1 cellular context compared by ENCODE assay signal in the genomic region with DNA sequence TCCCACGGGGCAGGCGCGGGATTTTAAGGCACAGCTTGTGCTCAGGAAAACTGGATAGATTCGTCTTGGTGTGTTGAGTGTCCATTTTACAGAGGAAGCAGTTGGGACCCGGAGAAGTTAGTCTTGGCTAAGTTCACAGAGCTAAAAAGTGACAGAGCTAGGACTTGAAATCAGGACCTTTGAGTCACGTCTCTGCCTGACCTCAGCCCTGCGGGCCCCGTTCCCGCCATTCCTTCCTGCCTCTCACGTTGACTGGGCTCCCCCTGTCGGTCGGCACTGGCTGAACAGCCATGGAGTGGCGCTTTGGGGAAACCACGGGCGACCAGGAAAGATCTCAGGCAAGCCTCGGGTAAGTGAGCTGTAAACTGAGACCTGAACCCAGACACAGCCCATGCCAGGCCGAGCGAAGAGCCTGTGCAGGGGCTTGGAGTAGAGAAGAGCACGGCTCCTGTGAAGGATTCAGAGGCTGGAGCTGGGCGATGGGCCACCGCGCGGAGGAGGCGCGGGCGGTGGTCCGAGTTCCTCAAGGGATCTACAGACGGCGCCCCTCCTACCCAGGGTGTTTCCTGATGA.
TF ChIP-seq lines count a peak whose summit lies in the region.

No MANE protein-coding gene starts in this region.

TF ChIP-seq in A549, 52 proteins besides CTCF, POLR2A, EP300 and RAD21 (continued from another document):
- TF ChIP-seq ATOH8 (CRISPR knock-in tag; IDR thresholded peaks at IDR 0.05; ENCODE audit: low read depth) (no peak), JUNB (IDR thresholded peaks at IDR 0.05) (no peak), MYC (IDR thresholded peaks at IDR 0.05; ENCODE audit: borderline replicate concordance, low read length) (no peak)
